8 cellular contexts compared by ENCODE assay signal in genomic region chr3:157572559-157573270, GRCh38.
DNase-seq lines count a peak whose midpoint lies in the region; TF ChIP-seq lines count a peak whose summit lies in the region.

No MANE protein-coding gene starts in this region.

- H3K27ac ChIP-seq in SK-N-SH (ENCODE audit: low read depth in 2 of 2, low read length in 1 of 2) (no peak overlapping the region), trophoblast cell (ENCODE audit: low read depth, low read length) (no peak overlapping the region)

- TF ChIP-seq CTCF in HFFc6 (IDR thresholded peaks at IDR 0.05): peak; percentile 94
- TF ChIP-seq CTCF in SK-N-SH (IDR thresholded peaks at IDR 0.05): peak; percentile 80
- TF ChIP-seq CTCF in fibroblast of the aortic adventitia (IDR thresholded peaks at IDR 0.05; ENCODE audit: insufficient read depth, low read length): peak; percentile 75

- TF ChIP-seq EP300 in SK-N-SH (IDR thresholded peaks at IDR 0.05; ENCODE audit: borderline replicate concordance in 1 of 2, low read depth in 1 of 2, low read length in 1 of 2): no peak

- H2AK5ac ChIP-seq in trophoblast cell (ENCODE audit: low read length): no peak overlapping the region

- H3K27ac Mint-ChIP-seq in HFFc6: no peak overlapping the region

- H2BK120ac ChIP-seq in trophoblast cell (ENCODE audit: insufficient read depth, low read length, poor library complexity): no peak overlapping the region

- DNase-seq in A172 (ENCODE audit: low spot score) (peak; percentile 62), ELF-1 (ENCODE audit: low read depth, low spot score) (peak; percentile 53), HFFc6 (peak; percentile 61), NAMALWA (ENCODE audit: low spot score) (peak; percentile 68), SK-N-SH (peak; percentile 55), fibroblast of the aortic adventitia (ENCODE audit: low read depth) (peak; percentile 71), trophoblast cell (peak; percentile 13 to 81), mucosa of gallbladder (ENCODE audit: low spot score) (no peak)

- H3K9me3 Mint-ChIP-seq in HFFc6: no peaks in the 10 kb centered on the region

- no peak overlapping the region for H2BK12ac ChIP-seq in trophoblast cell (ENCODE audit: low read length)

- H4K8ac ChIP-seq in trophoblast cell (ENCODE audit: low read depth, low read length): no peak overlapping the region

- H3K4me3 Mint-ChIP-seq in HFFc6: no peak overlapping the region

- H4K91ac ChIP-seq in trophoblast cell (ENCODE audit: low read depth, low read length): no peak overlapping the region

- H2AFZ ChIP-seq in SK-N-SH (ENCODE audit: low read depth) (no peak overlapping the region), trophoblast cell (ENCODE audit: insufficient read depth, low read length, poor library complexity) (no peak overlapping the region)

- no peak overlapping the region for H3K23ac ChIP-seq in trophoblast cell (ENCODE audit: low read length)

- H3K18ac ChIP-seq in trophoblast cell (ENCODE audit: low read length): no peak overlapping the region

- POLR2A ChIA-PET in SK-N-SH (lab: Yijun Ruan, JAX): no interaction called here

- no peak overlapping the region for H2BK5ac ChIP-seq in trophoblast cell (ENCODE audit: low read depth, low read length, poor library complexity)

- CTCF ChIA-PET in SK-N-SH (lab: Yijun Ruan, JAX): interaction anchor here (0.6 to 3.4 kb wide), 32 partner anchors 10 to 1219 kb away, joined by 3 to 113 read pairs (median 4); partner anchors contain the start of genes GFM1 and RSRC1

- no peaks in the 10 kb centered on the region for H3K27me3 Mint-ChIP-seq in HFFc6 (ENCODE audit: insufficient read depth)

- no peaks in the 10 kb centered on the region for H3K9me2 ChIP-seq in SK-N-SH

- peak; percentile 70 for TF ChIP-seq RAD21 in SK-N-SH (IDR thresholded peaks at IDR 0.05; ENCODE audit: low read length)

- no peak overlapping the region for H3K4ac ChIP-seq in trophoblast cell (ENCODE audit: low read depth, low read length)

- no peaks in the 10 kb centered on the region for H4K20me1 ChIP-seq in SK-N-SH (ENCODE audit: insufficient read depth)

- no peaks in the 10 kb centered on the region for H3K79me1 ChIP-seq in trophoblast cell (ENCODE audit: low read length)

- H3F3A ChIP-seq in SK-N-SH (replicated peaks; ENCODE audit: insufficient read depth): no peaks in the 10 kb centered on the region

- H3K79me2 ChIP-seq in SK-N-SH (ENCODE audit: insufficient read depth) (no peaks in the 10 kb centered on the region; the same call in 1 of the 2 replicates), trophoblast cell (ENCODE audit: control insufficient read depth, insufficient read depth, low read length, poor library complexity) (no peaks in the 10 kb centered on the region)

- 63% methylated on average over 8 of the region's 8 CpGs for WGBS in SK-N-SH (ENCODE audit: low lambda C conversion rate)
- no CpG with 5 or more reads among the region's 8 CpGs for WGBS in trophoblast cell (ENCODE audit: extremely low coverage, insufficient coverage, insufficient read length)

- H3K9ac ChIP-seq in SK-N-SH (no peak overlapping the region), trophoblast cell (ENCODE audit: low read length) (no peak overlapping the region)

- peaks cover 31% of the 10 kb centered on the region for H3K4me1 Mint-ChIP-seq in HFFc6 (ENCODE audit: low read depth)

- no peak overlapping the region for H4K12ac ChIP-seq in trophoblast cell (ENCODE audit: low read depth, low read length)

- H3K9me3 ChIP-seq in SK-N-SH (no peaks in the 10 kb centered on the region), trophoblast cell (ENCODE audit: insufficient read depth, low read depth, low read length) (no peaks in the 10 kb centered on the region)

- no peaks in the 10 kb centered on the region for H3K36me3 Mint-ChIP-seq in HFFc6 (ENCODE audit: low read depth)

- H3K27me3 ChIP-seq in SK-N-SH (ENCODE audit: insufficient read depth) (no peaks in the 10 kb centered on the region), trophoblast cell (ENCODE audit: insufficient read depth, low read length) (no peaks in the 10 kb centered on the region)

- peaks cover 0 to 4% of the 10 kb centered on the region in 2 experiments for H3K36me3 ChIP-seq in SK-N-SH (replicated peaks in 1 of 2; ENCODE audit: control insufficient read depth in 1 of 2, insufficient read depth in 2 of 2, low read length in 1 of 2)
- H3K36me3 ChIP-seq in trophoblast cell (ENCODE audit: control insufficient read depth in 1 of 2, insufficient read depth in 2 of 2, low read length in 2 of 2): no peaks in the 10 kb centered on the region

- H3K4me2 ChIP-seq in SK-N-SH (no peak overlapping the region), trophoblast cell (ENCODE audit: low read length) (no peak overlapping the region)

- H3K4me3 ChIP-seq in SK-N-SH (ENCODE audit: low read depth in 2 of 2, low read length in 1 of 2) (no peak overlapping the region; a peak in 1 of 4 replicates), fibroblast of the aortic adventitia (ENCODE audit: low read depth, low read length) (no peak overlapping the region), trophoblast cell (ENCODE audit: low read depth, low read length) (no peak overlapping the region)

- no peak overlapping the region for H3K14ac ChIP-seq in trophoblast cell (ENCODE audit: low read length)

- H3K4me1 ChIP-seq in SK-N-SH (ENCODE audit: control insufficient read depth in 1 of 2, insufficient read depth in 2 of 2, low read depth in 1 of 2, low read length in 1 of 2) (no peaks in the 10 kb centered on the region; a peak in 1 of 4 replicates), trophoblast cell (ENCODE audit: control insufficient read depth in 1 of 2, insufficient read depth in 2 of 2, low read length in 2 of 2) (no peaks in the 10 kb centered on the region)

TF ChIP-seq in SK-N-SH, 30 proteins besides CTCF, POLR2A, EP300 and RAD21 (continues in another document):
- no peak for TF ChIP-seq TEAD4 (IDR thresholded peaks at IDR 0.05; ENCODE audit: borderline replicate concordance, insufficient read depth)
- no peak for TF ChIP-seq MAX (IDR thresholded peaks at IDR 0.05; ENCODE audit: low read depth)
- TF ChIP-seq CHD2 (IDR thresholded peaks at IDR 0.05; ENCODE audit: low read length, partially characterized antibody): no peak
- TF ChIP-seq, protein P1, sequence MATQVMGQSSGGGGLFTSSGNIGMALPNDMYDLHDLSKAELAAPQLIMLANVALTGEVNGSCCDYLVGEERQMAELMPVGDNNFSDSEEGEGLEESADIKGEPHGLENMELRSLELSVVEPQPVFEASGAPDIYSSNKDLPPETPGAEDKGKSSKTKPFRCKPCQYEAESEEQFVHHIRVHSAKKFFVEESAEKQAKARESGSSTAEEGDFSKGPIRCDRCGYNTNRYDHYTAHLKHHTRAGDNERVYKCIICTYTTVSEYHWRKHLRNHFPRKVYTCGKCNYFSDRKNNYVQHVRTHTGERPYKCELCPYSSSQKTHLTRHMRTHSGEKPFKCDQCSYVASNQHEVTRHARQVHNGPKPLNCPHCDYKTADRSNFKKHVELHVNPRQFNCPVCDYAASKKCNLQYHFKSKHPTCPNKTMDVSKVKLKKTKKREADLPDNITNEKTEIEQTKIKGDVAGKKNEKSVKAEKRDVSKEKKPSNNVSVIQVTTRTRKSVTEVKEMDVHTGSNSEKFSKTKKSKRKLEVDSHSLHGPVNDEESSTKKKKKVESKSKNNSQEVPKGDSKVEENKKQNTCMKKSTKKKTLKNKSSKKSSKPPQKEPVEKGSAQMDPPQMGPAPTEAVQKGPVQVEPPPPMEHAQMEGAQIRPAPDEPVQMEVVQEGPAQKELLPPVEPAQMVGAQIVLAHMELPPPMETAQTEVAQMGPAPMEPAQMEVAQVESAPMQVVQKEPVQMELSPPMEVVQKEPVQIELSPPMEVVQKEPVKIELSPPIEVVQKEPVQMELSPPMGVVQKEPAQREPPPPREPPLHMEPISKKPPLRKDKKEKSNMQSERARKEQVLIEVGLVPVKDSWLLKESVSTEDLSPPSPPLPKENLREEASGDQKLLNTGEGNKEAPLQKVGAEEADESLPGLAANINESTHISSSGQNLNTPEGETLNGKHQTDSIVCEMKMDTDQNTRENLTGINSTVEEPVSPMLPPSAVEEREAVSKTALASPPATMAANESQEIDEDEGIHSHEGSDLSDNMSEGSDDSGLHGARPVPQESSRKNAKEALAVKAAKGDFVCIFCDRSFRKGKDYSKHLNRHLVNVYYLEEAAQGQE (IDR thresholded peaks at IDR 0.05; ENCODE audit: low read depth, low read length): no peak
- TF ChIP-seq EZH2phosphoT487 (IDR thresholded peaks at IDR 0.05; ENCODE audit: borderline replicate concordance, low read depth): no peak
- TF ChIP-seq GABPA (IDR thresholded peaks at IDR 0.05; ENCODE audit: low read depth): no peak
- TF ChIP-seq JUND (IDR thresholded peaks at IDR 0.05): no peak
- peak; percentile 63; the same call in 1 of the 2 replicates for TF ChIP-seq SMC3 (IDR thresholded peaks at IDR 0.05; ENCODE audit: low read depth, low read length)
- TF ChIP-seq NFIC (IDR thresholded peaks at IDR 0.05; ENCODE audit: borderline replicate concordance): no peak
- TF ChIP-seq, protein P2, sequence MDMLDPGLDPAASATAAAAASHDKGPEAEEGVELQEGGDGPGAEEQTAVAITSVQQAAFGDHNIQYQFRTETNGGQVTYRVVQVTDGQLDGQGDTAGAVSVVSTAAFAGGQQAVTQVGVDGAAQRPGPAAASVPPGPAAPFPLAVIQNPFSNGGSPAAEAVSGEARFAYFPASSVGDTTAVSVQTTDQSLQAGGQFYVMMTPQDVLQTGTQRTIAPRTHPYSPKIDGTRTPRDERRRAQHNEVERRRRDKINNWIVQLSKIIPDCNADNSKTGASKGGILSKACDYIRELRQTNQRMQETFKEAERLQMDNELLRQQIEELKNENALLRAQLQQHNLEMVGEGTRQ (IDR thresholded peaks at IDR 0.05; ENCODE audit: borderline replicate concordance, low read depth, low read length): no peak
- TF ChIP-seq, protein P3, sequence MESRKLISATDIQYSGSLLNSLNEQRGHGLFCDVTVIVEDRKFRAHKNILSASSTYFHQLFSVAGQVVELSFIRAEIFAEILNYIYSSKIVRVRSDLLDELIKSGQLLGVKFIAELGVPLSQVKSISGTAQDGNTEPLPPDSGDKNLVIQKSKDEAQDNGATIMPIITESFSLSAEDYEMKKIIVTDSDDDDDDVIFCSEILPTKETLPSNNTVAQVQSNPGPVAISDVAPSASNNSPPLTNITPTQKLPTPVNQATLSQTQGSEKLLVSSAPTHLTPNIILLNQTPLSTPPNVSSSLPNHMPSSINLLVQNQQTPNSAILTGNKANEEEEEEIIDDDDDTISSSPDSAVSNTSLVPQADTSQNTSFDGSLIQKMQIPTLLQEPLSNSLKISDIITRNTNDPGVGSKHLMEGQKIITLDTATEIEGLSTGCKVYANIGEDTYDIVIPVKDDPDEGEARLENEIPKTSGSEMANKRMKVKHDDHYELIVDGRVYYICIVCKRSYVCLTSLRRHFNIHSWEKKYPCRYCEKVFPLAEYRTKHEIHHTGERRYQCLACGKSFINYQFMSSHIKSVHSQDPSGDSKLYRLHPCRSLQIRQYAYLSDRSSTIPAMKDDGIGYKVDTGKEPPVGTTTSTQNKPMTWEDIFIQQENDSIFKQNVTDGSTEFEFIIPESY (IDR thresholded peaks at IDR 0.05; ENCODE audit: borderline replicate concordance, low read depth): no peak
